Comparison of ENCODE assay signal across 8 cellular contexts in the genomic region with DNA sequence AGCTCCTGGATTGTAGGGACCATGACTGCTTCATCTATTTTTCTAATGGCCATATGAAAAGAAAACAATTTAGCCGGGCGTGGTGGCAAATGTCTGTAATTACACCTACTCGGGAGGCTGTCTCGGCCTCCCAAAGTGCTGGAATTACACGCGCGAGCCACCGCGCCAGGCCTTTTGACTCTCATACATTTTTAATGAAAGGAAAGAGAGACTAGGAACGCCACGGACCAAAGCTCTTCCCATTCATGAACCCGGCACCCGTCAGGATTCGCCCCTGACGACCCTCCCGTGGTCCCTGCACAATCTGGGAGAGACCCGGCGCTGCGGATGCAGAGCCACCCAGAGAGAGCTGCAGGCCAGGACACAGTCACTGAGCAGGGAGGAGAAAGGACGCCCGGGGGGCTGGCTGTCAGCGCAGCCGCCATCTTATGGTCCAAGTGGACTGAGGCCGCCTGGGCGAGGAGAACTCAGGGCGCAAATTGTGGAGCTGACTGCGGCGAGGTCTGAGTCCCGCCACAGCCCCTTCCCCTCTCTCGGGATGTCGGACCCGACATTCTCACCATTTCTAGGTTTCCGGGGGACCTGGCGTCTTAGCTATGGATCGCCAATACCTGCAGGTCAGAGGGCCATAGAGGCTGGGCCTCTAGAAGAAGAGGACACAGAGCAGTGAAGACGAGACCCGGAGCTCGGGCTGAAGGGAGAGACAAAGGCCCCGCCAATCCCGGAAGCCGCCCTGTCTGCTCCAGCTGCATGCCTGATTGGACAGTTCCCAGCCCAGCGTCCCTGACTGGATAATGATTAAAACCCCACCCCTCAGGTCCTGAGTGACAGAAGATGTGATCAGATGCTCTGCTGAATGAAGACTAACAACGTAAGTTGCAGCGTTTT. TPM values are rescaled to one million over a fixed set of nuclear protein-coding genes. Genes with fewer than 3 reads are reported as not detected.
DNase-seq lines count a peak whose midpoint lies in the region; ATAC-seq and TF ChIP-seq lines count a peak whose summit lies in the region.

A gene (minus strand): TSS at position 705 of the 888 bp plus-strand sequence. CDS start 142 bp downstream, at position 563.

- peak; percentile 97 for DNase-seq in DMS 273 (lab: John Stamatoyannopoulos, UW; ENCODE audit: unreplicated experiment)
- peak; percentile 87 for DNase-seq in HuH-7 (ENCODE audit: low spot score)
- peak; percentile 85 for DNase-seq in SHP77 treated with DMSO at 0.1 percent for 48 hours (lab: John Stamatoyannopoulos, UW)
- DNase-seq in cardiac muscle cell (ENCODE audit: low read depth in 1 of 2, low spot score in 1 of 2): peak; percentile 92 to 94
- peak; percentile 94 for DNase-seq in pons (ENCODE audit: low spot score)
- peak; percentile 91 for DNase-seq in transverse colon

- H3K36me3 ChIP-seq in cardiac muscle cell (no peaks in the 10 kb centered on the region), transverse colon (no peaks in the 10 kb centered on the region)

- TF ChIP-seq CTCF in cardiac muscle cell (IDR thresholded peaks at IDR 0.05; ENCODE audit: low read depth, low read length) (peak; percentile 10), transverse colon (IDR thresholded peaks at IDR 0.05) (peak; percentile 9 to 41 (median 30))

- H3K27ac ChIP-seq in cardiac muscle cell (peak within 1 kb of the TSS; percentile 73), transverse colon (peak within 1 kb of the TSS; percentile 77 to 83 (median 80))

- H3K4me3 ChIP-seq in cardiac muscle cell: peak within 1 kb of the TSS; percentile 50
- peak within 1 kb of the TSS; percentile 49 to 79 (median 60) for H3K4me3 ChIP-seq in transverse colon

- peaks cover 30% of the 10 kb centered on the region for H3K4me1 Mint-ChIP-seq in activated naive CD8-positive, alpha-beta T cell (ENCODE audit: low read depth)

- in situ Hi-C loops in transverse colon (cut with MboI; ENCODE audit: low pct_ligation_motif_present in 1 of 4, low pct_unique_long_range_greater_than_20kb in 1 of 4, low sequenced_read_pairs in 3 of 4): no loop called here

- peak within 1 kb of the TSS; percentile 96 for H3K4me3 Mint-ChIP-seq in activated naive CD8-positive, alpha-beta T cell

- H3K9me3 ChIP-seq in cardiac muscle cell (ENCODE audit: low read depth): no peaks in the 10 kb centered on the region
- no peaks in the 10 kb centered on the region for H3K9me3 ChIP-seq in transverse colon

- peak; percentile 83 for ATAC-seq in GM21367 (IDR thresholded peaks at IDR 0.05; ENCODE audit: unreplicated experiment)

- H3K27ac Mint-ChIP-seq in activated naive CD8-positive, alpha-beta T cell: peak within 1 kb of the TSS; percentile 91

- intact Hi-C loops in transverse colon (cut with DNase I; ENCODE audit: low total_unique reads): no loop called here

- no peaks in the 10 kb centered on the region for H3K27me3 Mint-ChIP-seq in activated naive CD8-positive, alpha-beta T cell

- TF ChIP-seq POLR2A in transverse colon (IDR thresholded peaks at IDR 0.05): peak; percentile 56

- peaks cover 3% of the 10 kb centered on the region for H3K9me3 Mint-ChIP-seq in activated naive CD8-positive, alpha-beta T cell (ENCODE audit: low read depth)

- WGBS in transverse colon (ENCODE audit: low coverage in 1 of 2), 2 donors: 0 to 4% methylated on average over 10 to 33 of the region's 44 CpGs

- no peaks in the 10 kb centered on the region for H3K4me1 ChIP-seq in cardiac muscle cell (ENCODE audit: low read depth)
- H3K4me1 ChIP-seq in transverse colon: peaks cover 0 to 11% (median 5%) of the 10 kb centered on the region in 4 donors

- no peak for TF ChIP-seq EP300 in transverse colon (IDR thresholded peaks at IDR 0.05; ENCODE audit: low read depth)

- no peaks in the 10 kb centered on the region for H3K27me3 ChIP-seq in cardiac muscle cell
- H3K27me3 ChIP-seq in transverse colon: no peaks in the 10 kb centered on the region

- peaks cover 11% of the 10 kb centered on the region for H3K36me3 Mint-ChIP-seq in activated naive CD8-positive, alpha-beta T cell

RNA-seq across cellular contexts. Expression of the gene that starts here (rescaled TPM):
- total RNA-seq in cardiac muscle cell (2.7 and 3.2 TPM in 2 replicates), transverse colon (1 to 10 TPM in 2 of 4 donors, under 1 TPM in 2; 0.40 to 2.9 (median 1.5) TPM)
- 1.4 and 3.2 TPM in 2 replicates for polyA plus RNA-seq in cardiac muscle cell

Comparison
In these comparisons a context has a peak if more than half of its experiments do, and no peak if none do; other contexts are left out.
1. Peak in every context shown above with its lines: DNase-seq, ATAC-seq, H3K4me3 ChIP-seq and H3K27ac ChIP-seq.